8 cellular contexts compared by ENCODE assay signal in the genomic region with DNA sequence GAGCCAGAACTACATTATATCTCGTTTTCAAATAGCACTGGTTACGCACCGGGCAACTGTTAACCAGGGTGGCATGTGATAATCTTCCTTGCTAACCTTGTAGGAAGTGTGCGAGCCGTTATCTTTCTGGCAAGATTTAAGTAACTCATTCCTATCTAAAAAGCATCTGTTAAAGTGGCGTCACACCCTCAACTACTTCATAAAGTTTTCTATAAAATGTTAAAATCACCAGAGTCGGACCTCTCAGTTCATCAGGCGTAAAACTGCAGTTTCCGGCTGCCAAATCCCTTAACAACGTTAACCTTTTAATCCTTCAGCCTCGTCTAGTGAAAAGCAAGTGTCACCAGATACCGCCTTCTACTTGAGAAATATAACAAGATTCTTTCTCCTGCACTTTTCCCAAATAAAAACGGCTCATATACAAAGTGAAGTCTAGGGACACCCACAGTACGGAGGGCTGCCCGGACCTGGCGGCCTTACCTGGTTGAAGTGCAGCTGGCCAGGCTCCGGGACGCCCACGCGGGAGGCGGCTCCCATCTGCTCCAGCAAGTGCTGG. TPM values are rescaled to one million over a fixed set of nuclear protein-coding genes. Genes with fewer than 3 reads are reported as not detected.
A peak's percentile ranks its signal among the peaks of the same experiment; 100 is the strongest.
DNase-seq lines count a peak whose midpoint lies in the region; ATAC-seq and TF ChIP-seq lines count a peak whose summit lies in the region.

No MANE protein-coding gene starts in this region.

- H3K18ac ChIP-seq in trophoblast cell (ENCODE audit: low read length), result peak overlapping the region; percentile 92

- peak overlapping the region; percentile 96 for H3K27ac Mint-ChIP-seq in CD8-positive, alpha-beta T cell

- DNase-seq in CD8-positive, alpha-beta T cell, result peak in 2 of 7 experiments; percentile 6 to 13
- DNase-seq in HUDEP-2 (lab: John Stamatoyannopoulos, UW; ENCODE audit: unreplicated experiment in 76 of 76) (peak in 73 of 76 experiments; percentile 4 to 84 (median 52)), fibroblast of lung (ENCODE audit: low read depth in 2 of 2) (peak in 1 of 2 donors; percentile 7), trophoblast cell (peak in 1 of 2 donors; percentile 57), NCI-H1092 (lab: John Stamatoyannopoulos, UW) (no peak), islet precursor cell (no peak)
- DNase-seq in activated CD4-positive, alpha-beta T cell treated with anti-CD3 and anti-CD28 coated beads for 48 hours, result peak; percentile 83

- H3K4me2 ChIP-seq in fibroblast of lung (ENCODE audit: extremely low read depth, insufficient read depth, low read length) (peak overlapping the region; percentile 98), trophoblast cell (ENCODE audit: low read length) (peak overlapping the region; percentile 68)

- H2BK5ac ChIP-seq in trophoblast cell (ENCODE audit: low read depth, low read length, poor library complexity), result peak overlapping the region; percentile 72

- peak overlapping the region; percentile 92 for H3K4me3 Mint-ChIP-seq in CD8-positive, alpha-beta T cell

- peak overlapping the region; percentile 96 for H3K27ac ChIP-seq in CD8-positive, alpha-beta T cell (ENCODE audit: low read depth, low read length)
- H3K27ac ChIP-seq in fibroblast of lung (ENCODE audit: insufficient read depth, low read length) (no peak overlapping the region), trophoblast cell (ENCODE audit: low read depth, low read length) (peak overlapping the region; percentile 57)

- peak overlapping the region; percentile 91 for H3K14ac ChIP-seq in trophoblast cell (ENCODE audit: low read length)

- H3K36me3 ChIP-seq in CD8-positive, alpha-beta T cell (ENCODE audit: insufficient read depth, low read length), result no peaks in the 10 kb centered on the region
- H3K36me3 ChIP-seq in fibroblast of lung (ENCODE audit: control insufficient read depth, insufficient read depth, low read length) (no peaks in the 10 kb centered on the region), trophoblast cell (ENCODE audit: control insufficient read depth in 1 of 2, insufficient read depth in 2 of 2, low read length in 2 of 2) (no peaks in the 10 kb centered on the region)

- no peak for TF ChIP-seq CTCF in CD8-positive, alpha-beta T cell (IDR thresholded peaks at IDR 0.05)
- TF ChIP-seq CTCF in fibroblast of lung (conservative IDR thresholded peaks at IDR 0.05 in 1 of 2, IDR thresholded peaks at IDR 0.05 in 1 of 2; ENCODE audit: low read depth in 1 of 2, low read length in 2 of 2), result no peak

- peaks cover 10% of the 10 kb centered on the region for H3K79me1 ChIP-seq in trophoblast cell (ENCODE audit: low read length)

- H4K91ac ChIP-seq in trophoblast cell (ENCODE audit: low read depth, low read length), result peak overlapping the region; percentile 85

- H2BK120ac ChIP-seq in trophoblast cell (ENCODE audit: insufficient read depth, low read length, poor library complexity), result peak overlapping the region; percentile 96

- POLR2A ChIA-PET in CD8-positive, alpha-beta T cell (lab: Charles Lee), result interaction anchor here (1.5 to 2.5 kb wide), 2 partner anchors 9 to 484 kb away, joined by 3 to 11 read pairs; partner anchors contain the start of gene UBE2D3

- no peaks in the 10 kb centered on the region for H3K9me3 ChIP-seq in CD8-positive, alpha-beta T cell (ENCODE audit: low read length)
- H3K9me3 ChIP-seq in fibroblast of lung (ENCODE audit: control insufficient read depth, insufficient read depth, low read depth, low read length), result no peaks in the 10 kb centered on the region
- no peaks in the 10 kb centered on the region for H3K9me3 ChIP-seq in trophoblast cell (ENCODE audit: insufficient read depth, low read depth, low read length)

- H2AFZ ChIP-seq in fibroblast of lung (ENCODE audit: low read length), result peak overlapping the region; percentile 98
- H2AFZ ChIP-seq in trophoblast cell (ENCODE audit: insufficient read depth, low read length, poor library complexity), result peak overlapping the region; percentile 92

- no peak for ATAC-seq in CD8-positive, alpha-beta T cell
- ATAC-seq in GM21390 (IDR thresholded peaks at IDR 0.05; ENCODE audit: unreplicated experiment), result peak; percentile 36

- WGBS in trophoblast cell (ENCODE audit: extremely low coverage, insufficient coverage, insufficient read length), result no CpG with 5 or more reads among the region's 21 CpGs

- no peak overlapping the region for H2AK5ac ChIP-seq in trophoblast cell (ENCODE audit: low read length)

- peaks cover 33% of the 10 kb centered on the region for H3K4me1 ChIP-seq in CD8-positive, alpha-beta T cell (ENCODE audit: insufficient read depth, low read length)
- H3K4me1 ChIP-seq in fibroblast of lung (ENCODE audit: control insufficient read depth, extremely low read depth, insufficient read depth, low read length) (no peaks in the 10 kb centered on the region), trophoblast cell (ENCODE audit: control insufficient read depth in 1 of 2, insufficient read depth in 2 of 2, low read length in 2 of 2) (peaks cover 0 to 10% of the 10 kb centered on the region in 2 experiments)

- CTCF ChIA-PET in CD8-positive, alpha-beta T cell (lab: Charles Lee), result interaction anchor here (2.1 kb wide), 1 partner anchor 87 kb away, joined by 14 read pairs; no protein-coding TSS in a partner anchor

- no peaks in the 10 kb centered on the region for H4K20me1 ChIP-seq in fibroblast of lung (ENCODE audit: control insufficient read depth, extremely low read depth, insufficient read depth, low read length)

- H3K27me3 Mint-ChIP-seq in CD8-positive, alpha-beta T cell (ENCODE audit: low read depth), result no peaks in the 10 kb centered on the region

- peak overlapping the region; percentile 62 for H2BK12ac ChIP-seq in trophoblast cell (ENCODE audit: low read length)

- intact Hi-C loops in CD8-positive, alpha-beta T cell (cut with DNase I, micrococcal nuclease), result loop anchor here (1.0 to 10.0 kb wide), 10 partner anchors 45 to 1319 kb away; partner anchors contain the start of genes CENPE (in 2 of the 2), CISD2 (in 2 of the 2), BDH2 (in 1 of the 2) and NFKB1 (in 1 of the 2)

- H3K9ac ChIP-seq in fibroblast of lung (ENCODE audit: insufficient read depth, low read length), result no peak overlapping the region
- H3K9ac ChIP-seq in trophoblast cell (ENCODE audit: low read length), result peak overlapping the region; percentile 60

- no peaks in the 10 kb centered on the region for H3K9me3 Mint-ChIP-seq in CD8-positive, alpha-beta T cell

- peak overlapping the region; percentile 85 for H3K4me3 ChIP-seq in CD8-positive, alpha-beta T cell (ENCODE audit: low read depth, low read length)
- H3K4me3 ChIP-seq in fibroblast of lung (replicated peaks in 1 of 4; ENCODE audit: control extremely low read depth in 1 of 4, insufficient read depth in 1 of 4, low read depth in 3 of 4, low read length in 4 of 4) (peak overlapping the region; percentile 52 to 81 (median 75)), trophoblast cell (ENCODE audit: low read depth, low read length) (peak overlapping the region; percentile 78)

- no peak overlapping the region for H3K23ac ChIP-seq in trophoblast cell (ENCODE audit: low read length)

- peaks cover 63% of the 10 kb centered on the region for H3K4me1 Mint-ChIP-seq in CD8-positive, alpha-beta T cell (ENCODE audit: low read depth)

- H4K8ac ChIP-seq in trophoblast cell (ENCODE audit: low read depth, low read length), result peak overlapping the region; percentile 89

- peak overlapping the region; percentile 89 for H4K12ac ChIP-seq in trophoblast cell (ENCODE audit: low read depth, low read length)

- no peaks in the 10 kb centered on the region for H3K27me3 ChIP-seq in CD8-positive, alpha-beta T cell (ENCODE audit: insufficient read depth, low read length)
- H3K27me3 ChIP-seq in fibroblast of lung (ENCODE audit: control insufficient read depth, insufficient read depth, low read length), result no peaks in the 10 kb centered on the region
- no peaks in the 10 kb centered on the region for H3K27me3 ChIP-seq in trophoblast cell (ENCODE audit: insufficient read depth, low read length)

- peaks cover 18% of the 10 kb centered on the region for H3K36me3 Mint-ChIP-seq in CD8-positive, alpha-beta T cell

- H3K79me2 ChIP-seq in fibroblast of lung (ENCODE audit: control insufficient read depth, insufficient read depth, low read length), result no peaks in the 10 kb centered on the region
- peaks cover 9% of the 10 kb centered on the region for H3K79me2 ChIP-seq in trophoblast cell (ENCODE audit: control insufficient read depth, insufficient read depth, low read length, poor library complexity)

- peak overlapping the region; percentile 78 for H3K4ac ChIP-seq in trophoblast cell (ENCODE audit: low read depth, low read length)

RNA-seq across cellular contexts. Expression of gene SLC39A8, which starts 1.2 kb away (rescaled TPM):
- total RNA-seq in CD8-positive, alpha-beta T cell, result 10 to 100 TPM; 19.1 to 20.0 TPM
- total RNA-seq in fibroblast of lung, result 4.5 and 8.5 TPM in 2 replicates
- polyA plus RNA-seq in fibroblast of lung, result 0.72 and 1.2 TPM in 2 replicates
- 0.55 and 1.0 TPM in 2 replicates for polyA plus RNA-seq in fibroblast of lung (2012)
- 0.96 TPM in 1 of 2 replicates, not detected in the other for polyA minus RNA-seq in fibroblast of lung (ENCODE audit: low replicate concordance)
- 32.6 and 35.3 TPM in 2 replicates for polyA plus RNA-seq in trophoblast cell (2013)

Comparison
In these comparisons a context has a peak if more than half of its experiments do, and no peak if none do; other contexts are left out.
1. DNase-seq: peak in HUDEP-2 (73 of 76) and activated CD4-positive, alpha-beta T cell treated with anti-CD3 and anti-CD28 coated beads for 48 hours (single experiment); none in NCI-H1092 (single experiment) and islet precursor cell (single experiment).
2. Peak in every context shown above with its lines, with median percentiles within 50 percentile points of each other: H3K4me3 ChIP-seq.